ENCODE assay signal across 17 cellular contexts in genomic region chr4:24781999-24782745, GRCh38. TPM values are rescaled to one million over a fixed set of nuclear protein-coding genes. Genes with fewer than 3 reads are reported as not detected.
DNase-seq lines count a peak whose midpoint lies in the region; ATAC-seq and TF ChIP-seq lines count a peak whose summit lies in the region.
"Had no signal": no experiment of that assay in that cellular context is flagged by ENCODE, and none has a peak within 500 bp of the region (broad histone marks: within the 10 kb centered on the region; RNA-seq: fewer than 3 reads in every experiment).

No MANE protein-coding gene starts in this region.

- no peaks in the 10 kb centered on the region for H3K4me1 Mint-ChIP-seq in activated T-cell treated with anti-CD3 and anti-CD28 coated beads, Interleukin-2, amount 50 U/mL, for 72 hours (ENCODE audit: low read depth)
- no peaks in the 10 kb centered on the region for H3K4me1 Mint-ChIP-seq in activated T-cell treated with anti-CD3 and anti-CD28 coated beads, Interleukin-2, amount 50 U/mL, for 24 hours (ENCODE audit: low read depth)

- TF ChIP-seq POLR2A in esophagus squamous epithelium (IDR thresholded peaks at IDR 0.05), result no peak
- no peak for TF ChIP-seq POLR2A in stomach (IDR thresholded peaks at IDR 0.05)
- TF ChIP-seq POLR2A in testis (IDR thresholded peaks at IDR 0.05), result no peak

- H3K4me3 Mint-ChIP-seq in activated T-cell treated with anti-CD3 and anti-CD28 coated beads, Interleukin-2, amount 50 U/mL, for 72 hours, result no peak overlapping the region
- H3K4me3 Mint-ChIP-seq in activated T-cell treated with anti-CD3 and anti-CD28 coated beads, Interleukin-2, amount 50 U/mL, for 24 hours, result no peak overlapping the region

- no peaks in the 10 kb centered on the region for H3K27me3 Mint-ChIP-seq in activated T-cell treated with anti-CD3 and anti-CD28 coated beads, Interleukin-2, amount 50 U/mL, for 72 hours (ENCODE audit: low read depth)
- peaks cover 6% of the 10 kb centered on the region for H3K27me3 Mint-ChIP-seq in activated T-cell treated with anti-CD3 and anti-CD28 coated beads, Interleukin-2, amount 50 U/mL, for 24 hours

- peaks cover 0 to 37% (median 10%) of the 10 kb centered on the region in 3 donors for H3K4me1 ChIP-seq in esophagus squamous epithelium
- no peaks in the 10 kb centered on the region for H3K4me1 ChIP-seq in muscle layer of duodenum (ENCODE audit: control insufficient read depth in 1 of 2, insufficient read depth in 2 of 2, low read length in 2 of 2)
- peaks cover 0 to 30% (median 5%) of the 10 kb centered on the region in 4 donors for H3K4me1 ChIP-seq in stomach
- H3K4me1 ChIP-seq in testis, result no peaks in the 10 kb centered on the region

- TF ChIP-seq CTCF in esophagus squamous epithelium (IDR thresholded peaks at IDR 0.05) (no peak), stomach (IDR thresholded peaks at IDR 0.05) (no peak), testis (IDR thresholded peaks at IDR 0.05) (no peak)

- intact Hi-C loops in esophagus squamous epithelium (cut with DNase I), result no loop called here
- intact Hi-C loops in stomach (cut with DNase I; ENCODE audit: low total_unique reads), result no loop called here
- intact Hi-C loops in testis (cut with DNase I; ENCODE audit: low total_unique reads), result no loop called here

- H3K27ac Mint-ChIP-seq in activated T-cell treated with anti-CD3 and anti-CD28 coated beads, Interleukin-2, amount 50 U/mL, for 72 hours, result no peak overlapping the region
- no peak overlapping the region for H3K27ac Mint-ChIP-seq in activated T-cell treated with anti-CD3 and anti-CD28 coated beads, Interleukin-2, amount 50 U/mL, for 24 hours

- ATAC-seq in activated T-cell treated with anti-CD3 and anti-CD28 coated beads, Interleukin-2, amount 50 U/mL, for 72 hours (replicated peaks in 1 of 2), result no peak
- ATAC-seq: activated CD4-positive, CD25-positive, alpha-beta regulatory T cell treated with anti-CD3 and anti-CD28 coated beads, Interleukin-2, amount 50 U/mL, for 24 hours; esophagus mucosa had no signal

- DNase-seq in NCI-H526 (lab: John Stamatoyannopoulos, UW) (peak; percentile 63 to 67), esophagus squamous epithelium (lab: John Stamatoyannopoulos, UW) (no peak), stomach (no peak), NCI-H82 treated with DMSO at 0.1 percent for 48 hours (lab: John Stamatoyannopoulos, UW; ENCODE audit: unreplicated experiment) (no peak), testis (no peak)
- no peak for DNase-seq in activated T-cell treated with anti-CD3 and anti-CD28 coated beads, Interleukin-2, amount 50 U/mL, for 72 hours
- DNase-seq in activated T-cell treated with anti-CD3 and anti-CD28 coated beads, Interleukin-2, amount 50 U/mL, for 24 hours, result no peak
- DNase-seq: activated T-cell treated with anti-CD3 and anti-CD28 coated beads for 4 hours; mammary epithelial cell; MV-4-11; ovary; stimulated activated CD4-positive, alpha-beta T cell treated with anti-CD3 and anti-CD28 coated beads, Interleukin-4, amount 100 ng/mL, for 24 hours; T-helper 1 cell had no signal

- no peaks in the 10 kb centered on the region for H3K9me3 Mint-ChIP-seq in activated T-cell treated with anti-CD3 and anti-CD28 coated beads, Interleukin-2, amount 50 U/mL, for 72 hours
- H3K9me3 Mint-ChIP-seq in activated T-cell treated with anti-CD3 and anti-CD28 coated beads, Interleukin-2, amount 50 U/mL, for 24 hours, result no peaks in the 10 kb centered on the region

- H3K36me3 ChIP-seq in esophagus squamous epithelium (no peaks in the 10 kb centered on the region), muscle layer of duodenum (ENCODE audit: control insufficient read depth in 1 of 2, insufficient read depth in 2 of 2, low read length in 2 of 2) (no peaks in the 10 kb centered on the region), stomach (no peaks in the 10 kb centered on the region), testis (ENCODE audit: low read depth, missing control alignments) (no peaks in the 10 kb centered on the region)
- H3K36me3 ChIP-seq: BLaER1 treated with 17β-estradiol and CSF1 and Interleukin-3, amounts not matched to agents 10 nM and 100 nM; ovary had no signal

- H3K9me3 ChIP-seq in esophagus squamous epithelium (no peaks in the 10 kb centered on the region), muscle layer of duodenum (ENCODE audit: control insufficient read depth in 1 of 2, low read length in 2 of 2) (peaks cover 0 to 3% of the 10 kb centered on the region in 2 donors), stomach (peaks cover 0 to 4% (median 0%) of the 10 kb centered on the region in 4 donors), testis (no peaks in the 10 kb centered on the region)
- H3K9me3 ChIP-seq: ovary had no signal

- H3K27ac ChIP-seq in esophagus squamous epithelium (peak overlapping the region; percentile 18 to 73 (median 64)), muscle layer of duodenum (ENCODE audit: low read length) (peak overlapping the region; percentile 73), stomach (peak overlapping the region in 4 of 5 donors; percentile 9 to 78 (median 53)), testis (no peak overlapping the region)
- H3K27ac ChIP-seq: BLaER1 treated with 17β-estradiol and CSF1 and Interleukin-3, amounts not matched to agents 10 nM and 100 nM; ovary had no signal

- no peak for TF ChIP-seq EP300 in stomach (IDR thresholded peaks at IDR 0.05)

- no peak overlapping the region for H3K4me3 ChIP-seq in esophagus squamous epithelium
- no peak overlapping the region for H3K4me3 ChIP-seq in muscle layer of duodenum (ENCODE audit: low read depth in 1 of 2, low read length in 2 of 2)
- H3K4me3 ChIP-seq in stomach, result no peak overlapping the region
- H3K4me3 ChIP-seq in testis, result no peak overlapping the region
- H3K4me3 ChIP-seq: BLaER1 treated with 17β-estradiol and CSF1 and Interleukin-3, amounts not matched to agents 10 nM and 100 nM; ovary had no signal

- no peaks in the 10 kb centered on the region for H3K36me3 Mint-ChIP-seq in activated T-cell treated with anti-CD3 and anti-CD28 coated beads, Interleukin-2, amount 50 U/mL, for 72 hours (ENCODE audit: insufficient read depth in 2 of 2)
- H3K36me3 Mint-ChIP-seq in activated T-cell treated with anti-CD3 and anti-CD28 coated beads, Interleukin-2, amount 50 U/mL, for 24 hours (ENCODE audit: low read depth), result no peaks in the 10 kb centered on the region

- 47 to 63% methylated on average over 6 of the region's 6 CpGs for WGBS in esophagus squamous epithelium, 2 donors
- WGBS in stomach, 5 donors, result 46 to 70% (median 55%) methylated on average over 6 of the region's 6 CpGs
- WGBS in testis, 2 donors, result 57 to 61% methylated on average over 6 of the region's 6 CpGs

- H3K27me3 ChIP-seq in esophagus squamous epithelium, result no peaks in the 10 kb centered on the region
- H3K27me3 ChIP-seq in muscle layer of duodenum (ENCODE audit: low read depth, low read length), result no peaks in the 10 kb centered on the region
- no peaks in the 10 kb centered on the region for H3K27me3 ChIP-seq in stomach
- H3K27me3 ChIP-seq in testis, result no peaks in the 10 kb centered on the region
- H3K27me3 ChIP-seq: ovary had no signal

RNA-seq across cellular contexts. Expression of gene SOD3, which starts 13.2 kb away (rescaled TPM):
- total RNA-seq in esophagus squamous epithelium, result 100 to 1,000 TPM in 1 of 4 donors, 10 to 100 TPM in 2, 1 to 10 TPM in 1; 5.0 to 120 (median 25.2) TPM
- 100 to 1,000 TPM in 2 of 5 donors, 10 to 100 TPM in 3; 18.9 to 188 (median 89.7) TPM for total RNA-seq in stomach
- polyA plus RNA-seq in stomach, result 10 to 100 TPM in 2 of 3 donors, 1 to 10 TPM in 1; 8.8 to 30.0 (median 23.7) TPM
- total RNA-seq in activated T-cell treated with anti-CD3 and anti-CD28 coated beads, Interleukin-2, amount 50 U/mL, for 72 hours, result not detected
- total RNA-seq in testis, result 100 to 1,000 TPM; 354 to 355 TPM
- 136 TPM for polyA plus RNA-seq in testis (ENCODE audit: insufficient read depth, low read depth, low replicate concordance)
- polyA plus RNA-seq: mammary epithelial cell had no signal

Comparison
In these comparisons a context has a peak if more than half of its experiments do, and no peak if none do; other contexts are left out.
1. DNase-seq: peak in NCI-H526 (2 of 2); none in esophagus squamous epithelium (single experiment), stomach (single experiment), NCI-H82 treated with DMSO at 0.1 percent for 48 hours (single experiment), activated T-cell treated with anti-CD3 and anti-CD28 coated beads, Interleukin-2, amount 50 U/mL, for 72 hours (0 of 2), testis (single experiment) and activated T-cell treated with anti-CD3 and anti-CD28 coated beads, Interleukin-2, amount 50 U/mL, for 24 hours (single experiment).
2. H3K27ac ChIP-seq: peak in esophagus squamous epithelium (4 of 4), muscle layer of duodenum (single experiment) and stomach (4 of 5); none in testis (0 of 2).
3. RNA of gene SOD3, which starts 13.2 kb away (total RNA-seq): 354 to 355 TPM in testis, 18.9 to 188 TPM in stomach and 5.0 to 120 TPM in esophagus squamous epithelium; not detected in activated T-cell treated with anti-CD3 and anti-CD28 coated beads, Interleukin-2, amount 50 U/mL, for 72 hours; every median in the first group is over 4 times any median in the second.